Comparison of ENCODE assay signal across 18 cellular contexts in the genomic region with DNA sequence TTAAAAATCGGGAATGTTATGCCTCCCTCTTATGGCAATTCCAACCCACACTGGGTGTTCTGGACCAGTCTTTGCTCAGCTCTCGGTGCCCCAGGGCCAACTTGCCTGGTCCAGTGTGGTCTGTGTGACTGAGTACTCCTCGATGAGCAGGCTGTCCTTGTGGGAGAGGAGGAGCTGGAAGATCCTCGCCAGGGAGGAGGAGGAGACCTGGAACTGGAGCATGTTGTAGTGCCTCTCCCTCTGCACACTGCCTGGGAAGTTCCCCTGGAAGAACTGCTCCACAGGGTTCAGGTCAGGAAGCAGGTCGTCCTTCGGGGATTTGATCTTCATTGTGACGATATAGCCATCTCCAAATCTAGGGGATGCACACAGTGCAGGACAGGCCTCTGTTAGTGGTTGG.
A peak's percentile ranks its signal among the peaks of the same experiment; 100 is the strongest.
DNase-seq lines count a peak whose midpoint lies in the region; ATAC-seq, FAIRE-seq and TF ChIP-seq lines count a peak whose summit lies in the region.
"Had no signal": no experiment of that assay in that cellular context is flagged by ENCODE, and none has a peak within 500 bp of the region (broad histone marks: within the 10 kb centered on the region; RNA-seq: fewer than 3 reads in every experiment).

No MANE protein-coding gene starts in this region.

- CTCF ChIA-PET in mammary epithelial cell (lab: Charles Lee; ENCODE audit: low non-redundant PET) = no interaction called here

- peak; percentile 31 for ATAC-seq in sciatic nerve
- ATAC-seq in HG02973 (IDR thresholded peaks at IDR 0.05; ENCODE audit: unreplicated experiment) = no peak
- ATAC-seq: A549 had no signal

- H2AFZ ChIP-seq in mammary epithelial cell (ENCODE audit: low read depth, low read length) (peak overlapping the region; percentile 65), keratinocyte (ENCODE audit: control insufficient read depth, low read length) (peak overlapping the region; percentile 52)

- no peak overlapping the region for H3K9ac ChIP-seq in mammary epithelial cell (ENCODE audit: insufficient read depth, low read length)
- H3K9ac ChIP-seq in keratinocyte (ENCODE audit: control insufficient read depth, extremely low read depth, insufficient read depth, low read length) = no peak overlapping the region
- H3K9ac ChIP-seq: BLaER1 had no signal

- H3K4me3 ChIP-seq in mammary epithelial cell (replicated peaks in 1 of 3; ENCODE audit: insufficient read depth in 1 of 3, low read depth in 2 of 3, low read length in 3 of 3) (no peak overlapping the region), breast epithelium (no peak overlapping the region), keratinocyte (ENCODE audit: control insufficient read depth in 2 of 3, extremely low read depth in 1 of 3, insufficient read depth in 2 of 3, low read depth in 1 of 3, low read length in 3 of 3) (no peak overlapping the region)
- H3K4me3 ChIP-seq: A549, BLaER1 had no signal

- H3K4me2 ChIP-seq in mammary epithelial cell (ENCODE audit: insufficient read depth, low read depth, low read length) (no peak overlapping the region), keratinocyte (ENCODE audit: control insufficient read depth, extremely low read depth, insufficient read depth, low read depth, low read length) (no peak overlapping the region)
- H3K4me2 ChIP-seq: A549, BLaER1 had no signal

- intact Hi-C loops in mammary epithelial cell (cut with micrococcal nuclease) = no loop called here
- intact Hi-C loops in breast epithelium (cut with DNase I; ENCODE audit: low total_unique reads) = no loop called here
- intact Hi-C loops in sciatic nerve (cut with DNase I) = no loop called here

- peak; percentile 51 for FAIRE-seq in keratinocyte (lab: Jason Lieb, UNC)
- FAIRE-seq: A549, GM12891, GM19239, H1 had no signal

- DNase-seq in mammary epithelial cell (no peak), breast epithelium (ENCODE audit: low spot score in 2 of 2) (no peak), keratinocyte (ENCODE audit: low read depth, low spot score) (no peak), sciatic nerve (ENCODE audit: low spot score) (no peak), NOMO-1 (lab: John Stamatoyannopoulos, UW; ENCODE audit: unreplicated experiment in 2 of 2) (no peak), NCI-H2081 treated with DMSO at 0.1 percent for 48 hours (lab: John Stamatoyannopoulos, UW) (no peak)
- DNase-seq: CD4-positive, alpha-beta memory T cell; DMS153; DMS79; H9 had no signal

- H3K27me3 ChIP-seq in mammary epithelial cell (ENCODE audit: insufficient read depth, low read length) (no peaks in the 10 kb centered on the region), breast epithelium (no peaks in the 10 kb centered on the region), keratinocyte (ENCODE audit: control insufficient read depth, extremely low read depth, insufficient read depth, low read length) (no peaks in the 10 kb centered on the region)
- H3K27me3 ChIP-seq: BLaER1 had no signal

- no peaks in the 10 kb centered on the region for H3K36me3 ChIP-seq in mammary epithelial cell (ENCODE audit: insufficient read depth, low read length)
- no peaks in the 10 kb centered on the region for H3K36me3 ChIP-seq in breast epithelium
- no peaks in the 10 kb centered on the region for H3K36me3 ChIP-seq in keratinocyte (ENCODE audit: control insufficient read depth in 2 of 2, extremely low read depth in 1 of 2, insufficient read depth in 2 of 2, low read length in 2 of 2)
- H3K36me3 ChIP-seq: BLaER1 had no signal

- no peaks in the 10 kb centered on the region for H3K9me1 ChIP-seq in keratinocyte (ENCODE audit: control insufficient read depth, extremely low read depth, insufficient read depth, low read length)

- H4K20me1 ChIP-seq in mammary epithelial cell (ENCODE audit: insufficient read depth, low read length) = no peaks in the 10 kb centered on the region
- no peaks in the 10 kb centered on the region for H4K20me1 ChIP-seq in keratinocyte (ENCODE audit: control insufficient read depth, extremely low read depth, insufficient read depth, low read length)
- H4K20me1 ChIP-seq: BLaER1 had no signal

- H3K4me1 ChIP-seq in mammary epithelial cell (ENCODE audit: insufficient read depth, low read length) = peaks cover 43% of the 10 kb centered on the region
- no peaks in the 10 kb centered on the region for H3K4me1 ChIP-seq in breast epithelium
- peaks cover 31% of the 10 kb centered on the region for H3K4me1 ChIP-seq in keratinocyte (ENCODE audit: control insufficient read depth, extremely low read depth, insufficient read depth, low read length)

- no peak for TF ChIP-seq POLR2A in breast epithelium (IDR thresholded peaks at IDR 0.05)

- TF ChIP-seq CTCF in mammary epithelial cell (conservative IDR thresholded peaks at IDR 0.05 in 1 of 2, IDR thresholded peaks at IDR 0.05 in 1 of 2; ENCODE audit: extremely low read depth in 1 of 2, insufficient read depth in 1 of 2, low read depth in 1 of 2, low read length in 2 of 2) (no peak), breast epithelium (IDR thresholded peaks at IDR 0.05) (no peak), keratinocyte (optimal IDR thresholded peaks at IDR 0.05 in 1 of 3, IDR thresholded peaks at IDR 0.05 in 1 of 3, conservative IDR thresholded peaks at IDR 0.05 in 1 of 3; ENCODE audit: extremely low read depth in 1 of 3, insufficient read depth in 2 of 3, low read length in 3 of 3) (no peak)

- H3K79me2 ChIP-seq in mammary epithelial cell (ENCODE audit: insufficient read depth, low read length) (no peaks in the 10 kb centered on the region), keratinocyte (ENCODE audit: control insufficient read depth, insufficient read depth, low read length) (no peaks in the 10 kb centered on the region)

- H3K27ac ChIP-seq in mammary epithelial cell (ENCODE audit: insufficient read depth, low read depth, low read length) = no peak overlapping the region
- H3K27ac ChIP-seq in breast epithelium = no peak overlapping the region
- no peak overlapping the region for H3K27ac ChIP-seq in keratinocyte (ENCODE audit: control insufficient read depth, insufficient read depth, low read length)
- H3K27ac ChIP-seq: 22Rv1, A549, BLaER1, HL-60 had no signal

- in situ Hi-C loops in mammary epithelial cell (cut with MboI; ENCODE audit: low sequenced_read_pairs in 2 of 2) = no loop called here

- dilution Hi-C loops in mammary epithelial cell (cut with HindIII; ENCODE audit: low sequenced_read_pairs) (loop anchor here (5.0 kb wide), 1 partner anchor 35 kb away; no protein-coding TSS in a partner anchor), keratinocyte (cut with MboI; ENCODE audit: extremely low pct_ligation_motif_present, low sequenced_read_pairs) (no loop called here)

- H3K9me3 ChIP-seq in mammary epithelial cell (replicated peaks; ENCODE audit: insufficient read depth, low read length) (no peaks in the 10 kb centered on the region), breast epithelium (no peaks in the 10 kb centered on the region), keratinocyte (ENCODE audit: control insufficient read depth, low read depth, low read length) (no peaks in the 10 kb centered on the region)
- H3K9me3 ChIP-seq: A549, BLaER1 had no signal

- WGBS in mammary epithelial cell (ENCODE audit: low coverage, missing lambda C conversion rate) = 51% methylated on average over 7 of the region's 7 CpGs

- BruUV-seq in mammary epithelial cell (replicated peaks; lab: Mats Ljungman, UMichigan) = no TSS peak
